Comparison of ENCODE assay signal across 2 cellular contexts in genomic region chr22:46027219-46028068, GRCh38.
A peak's percentile ranks its signal among the peaks of the same experiment; 100 is the strongest.
TF ChIP-seq lines count a peak whose summit lies in the region.

No MANE protein-coding gene starts in this region.

TF ChIP-seq in IMR-90, 13 proteins besides CTCF, POLR2A, EP300 and RAD21:
- TF ChIP-seq MAZ (IDR thresholded peaks at IDR 0.05; ENCODE audit: borderline replicate concordance, low read depth, low read length) (no peak), FOS (IDR thresholded peaks at IDR 0.05; ENCODE audit: low read depth, low read length) (no peak), NFE2L2 (IDR thresholded peaks at IDR 0.05; ENCODE audit: low read depth, low read length) (no peak), SMC3 (IDR thresholded peaks at IDR 0.05; ENCODE audit: low read depth, low read length) (no peak), CHD1 (IDR thresholded peaks at IDR 0.05; ENCODE audit: low read depth, low read length) (no peak), MXI1 (IDR thresholded peaks at IDR 0.05; ENCODE audit: borderline replicate concordance, low read depth, low read length) (no peak), RFX5 (IDR thresholded peaks at IDR 0.05; ENCODE audit: low read depth, low read length) (no peak), CEBPB (IDR thresholded peaks at IDR 0.05; ENCODE audit: low read depth, low read length) (no peak), BHLHE40 (IDR thresholded peaks at IDR 0.05; ENCODE audit: low read depth, low read length) (no peak), USF2 (IDR thresholded peaks at IDR 0.05; ENCODE audit: low read depth, low read length) (no peak), RCOR1 (IDR thresholded peaks at IDR 0.05; ENCODE audit: insufficient replicate concordance, low read length) (no peak), ELK1 (IDR thresholded peaks at IDR 0.05; ENCODE audit: borderline replicate concordance, low read depth, low read length) (no peak), MAFK (IDR thresholded peaks at IDR 0.05; ENCODE audit: low read depth, low read length) (no peak)

TF ChIP-seq in HepG2, 621 proteins besides CTCF, POLR2A, EP300 and RAD21 (continues in another document):
- TF ChIP-seq NFRKB (IDR thresholded peaks at IDR 0.05) (no peak), MEIS1 (CRISPR knock-in tag; IDR thresholded peaks at IDR 0.05; ENCODE audit: borderline replicate concordance) (no peak), MXI1 (IDR thresholded peaks at IDR 0.05; ENCODE audit: borderline replicate concordance, low read depth, low read length) (no peak), GZF1 (CRISPR knock-in tag; IDR thresholded peaks at IDR 0.05) (no peak), HOXA3 (CRISPR knock-in tag; IDR thresholded peaks at IDR 0.05) (peak; percentile 70), ZNF558 (CRISPR knock-in tag; IDR thresholded peaks at IDR 0.05; ENCODE audit: borderline replicate concordance) (no peak), MIXL1 (CRISPR knock-in tag; IDR thresholded peaks at IDR 0.05) (no peak), MED13 (CRISPR knock-in tag; IDR thresholded peaks at IDR 0.05) (no peak), TRIM22 (IDR thresholded peaks at IDR 0.05) (no peak), ZEB1 (IDR thresholded peaks at IDR 0.05; ENCODE audit: insufficient replicate concordance, low read depth) (no peak), ZNF761 (CRISPR knock-in tag; conservative IDR thresholded peaks at IDR 0.05) (no peak), SP2 (CRISPR knock-in tag; IDR thresholded peaks at IDR 0.05) (no peak), ZNF296 (CRISPR knock-in tag; conservative IDR thresholded peaks at IDR 0.05) (no peak), SP5 (CRISPR knock-in tag; IDR thresholded peaks at IDR 0.05; ENCODE audit: borderline replicate concordance, low read depth) (peak; percentile 64), ZNF747 (CRISPR knock-in tag; IDR thresholded peaks at IDR 0.05; ENCODE audit: borderline replicate concordance) (no peak), ZNF260 (CRISPR knock-in tag; IDR thresholded peaks at IDR 0.05; ENCODE audit: borderline replicate concordance, low read depth) (no peak), ZNF33A (CRISPR knock-in tag; IDR thresholded peaks at IDR 0.05; ENCODE audit: borderline replicate concordance) (no peak), ZFP36 (IDR thresholded peaks at IDR 0.05; ENCODE audit: borderline replicate concordance, low read depth, low read length, partially characterized antibody) (no peak), EEA1 (CRISPR knock-in tag; IDR thresholded peaks at IDR 0.05; ENCODE audit: borderline replicate concordance) (no peak; the same call in 1 of the 2 replicates), FOXC1 (CRISPR knock-in tag; IDR thresholded peaks at IDR 0.05; ENCODE audit: borderline replicate concordance) (no peak), MZF1 (CRISPR knock-in tag; IDR thresholded peaks at IDR 0.05; ENCODE audit: borderline replicate concordance) (no peak), FOXP1 (IDR thresholded peaks at IDR 0.05) (no peak), FOXP1 (CRISPR knock-in tag; IDR thresholded peaks at IDR 0.05) (no peak), NFE2L2 (IDR thresholded peaks at IDR 0.05; ENCODE audit: low read length) (no peak), E2F2 (CRISPR knock-in tag; IDR thresholded peaks at IDR 0.05; ENCODE audit: borderline replicate concordance) (no peak), PPARG (CRISPR knock-in tag; conservative IDR thresholded peaks at IDR 0.05) (0 out of 2 replicates have a peak, but pooled peaks have one; percentile 47), ZNF337 (CRISPR knock-in tag; IDR thresholded peaks at IDR 0.05; ENCODE audit: borderline replicate concordance, low read depth) (no peak), ZNF512B (CRISPR knock-in tag; IDR thresholded peaks at IDR 0.05; ENCODE audit: borderline replicate concordance) (no peak), MAX (IDR thresholded peaks at IDR 0.05) (peak; percentile 72), RELA (CRISPR knock-in tag; IDR thresholded peaks at IDR 0.05) (0 out of 2 replicates have a peak, but pooled peaks have one; percentile 35), FOXJ3 (CRISPR knock-in tag; IDR thresholded peaks at IDR 0.05; ENCODE audit: borderline replicate concordance) (no peak), ZNF484 (CRISPR knock-in tag; IDR thresholded peaks at IDR 0.05; ENCODE audit: borderline replicate concordance, low read depth) (no peak), E2F1 (CRISPR knock-in tag; IDR thresholded peaks at IDR 0.05) (peak; percentile 74), ZNF557 (CRISPR knock-in tag; IDR thresholded peaks at IDR 0.05) (no peak), REL (CRISPR knock-in tag; conservative IDR thresholded peaks at IDR 0.05) (no peak), NKX3-1 (CRISPR knock-in tag; IDR thresholded peaks at IDR 0.05) (no peak), ZNF883 (CRISPR knock-in tag; IDR thresholded peaks at IDR 0.05; ENCODE audit: not compliant biosample characterization) (peak; percentile 58), ZZZ3 (CRISPR knock-in tag; IDR thresholded peaks at IDR 0.05; ENCODE audit: borderline replicate concordance) (no peak), KLF6 (CRISPR knock-in tag; IDR thresholded peaks at IDR 0.05) (no peak), NFE2L1 (CRISPR knock-in tag; IDR thresholded peaks at IDR 0.05; ENCODE audit: borderline replicate concordance) (no peak), ZNF124 (CRISPR knock-in tag; IDR thresholded peaks at IDR 0.05) (no peak), NR3C1 (CRISPR knock-in tag; IDR thresholded peaks at IDR 0.05) (no peak), XBP1 (CRISPR knock-in tag; IDR thresholded peaks at IDR 0.05) (no peak), KDM1A (CRISPR knock-in tag; IDR thresholded peaks at IDR 0.05) (no peak), KDM6A (CRISPR knock-in tag; IDR thresholded peaks at IDR 0.05; ENCODE audit: low read depth) (no peak)
- TF ChIP-seq, protein P1, sequence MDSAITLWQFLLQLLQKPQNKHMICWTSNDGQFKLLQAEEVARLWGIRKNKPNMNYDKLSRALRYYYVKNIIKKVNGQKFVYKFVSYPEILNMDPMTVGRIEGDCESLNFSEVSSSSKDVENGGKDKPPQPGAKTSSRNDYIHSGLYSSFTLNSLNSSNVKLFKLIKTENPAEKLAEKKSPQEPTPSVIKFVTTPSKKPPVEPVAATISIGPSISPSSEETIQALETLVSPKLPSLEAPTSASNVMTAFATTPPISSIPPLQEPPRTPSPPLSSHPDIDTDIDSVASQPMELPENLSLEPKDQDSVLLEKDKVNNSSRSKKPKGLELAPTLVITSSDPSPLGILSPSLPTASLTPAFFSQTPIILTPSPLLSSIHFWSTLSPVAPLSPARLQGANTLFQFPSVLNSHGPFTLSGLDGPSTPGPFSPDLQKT (CRISPR knock-in tag; IDR thresholded peaks at IDR 0.05; ENCODE audit: borderline replicate concordance): no peak
- TF ChIP-seq, protein P2, sequence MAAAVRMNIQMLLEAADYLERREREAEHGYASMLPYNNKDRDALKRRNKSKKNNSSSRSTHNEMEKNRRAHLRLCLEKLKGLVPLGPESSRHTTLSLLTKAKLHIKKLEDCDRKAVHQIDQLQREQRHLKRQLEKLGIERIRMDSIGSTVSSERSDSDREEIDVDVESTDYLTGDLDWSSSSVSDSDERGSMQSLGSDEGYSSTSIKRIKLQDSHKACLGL (CRISPR knock-in tag; IDR thresholded peaks at IDR 0.05): peak; percentile 35; the same call in 1 of the 2 replicates
- TF ChIP-seq, protein P3, sequence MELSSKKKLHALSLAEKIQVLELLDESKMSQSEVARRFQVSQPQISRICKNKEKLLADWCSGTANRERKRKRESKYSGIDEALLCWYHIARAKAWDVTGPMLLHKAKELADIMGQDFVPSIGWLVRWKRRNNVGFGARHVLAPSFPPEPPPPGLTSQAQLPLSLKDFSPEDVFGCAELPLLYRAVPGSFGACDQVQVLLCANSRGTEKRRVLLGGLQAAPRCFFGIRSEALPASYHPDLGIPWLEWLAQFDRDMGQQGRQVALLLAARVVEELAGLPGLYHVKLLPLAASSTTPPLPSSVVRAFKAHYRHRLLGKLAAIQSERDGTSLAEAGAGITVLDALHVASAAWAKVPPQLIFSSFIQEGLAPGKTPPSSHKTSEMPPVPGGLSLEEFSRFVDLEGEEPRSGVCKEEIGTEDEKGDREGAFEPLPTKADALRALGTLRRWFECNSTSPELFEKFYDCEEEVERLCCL (CRISPR knock-in tag; IDR thresholded peaks at IDR 0.05; ENCODE audit: borderline replicate concordance): no peak
- TF ChIP-seq, protein P4, sequence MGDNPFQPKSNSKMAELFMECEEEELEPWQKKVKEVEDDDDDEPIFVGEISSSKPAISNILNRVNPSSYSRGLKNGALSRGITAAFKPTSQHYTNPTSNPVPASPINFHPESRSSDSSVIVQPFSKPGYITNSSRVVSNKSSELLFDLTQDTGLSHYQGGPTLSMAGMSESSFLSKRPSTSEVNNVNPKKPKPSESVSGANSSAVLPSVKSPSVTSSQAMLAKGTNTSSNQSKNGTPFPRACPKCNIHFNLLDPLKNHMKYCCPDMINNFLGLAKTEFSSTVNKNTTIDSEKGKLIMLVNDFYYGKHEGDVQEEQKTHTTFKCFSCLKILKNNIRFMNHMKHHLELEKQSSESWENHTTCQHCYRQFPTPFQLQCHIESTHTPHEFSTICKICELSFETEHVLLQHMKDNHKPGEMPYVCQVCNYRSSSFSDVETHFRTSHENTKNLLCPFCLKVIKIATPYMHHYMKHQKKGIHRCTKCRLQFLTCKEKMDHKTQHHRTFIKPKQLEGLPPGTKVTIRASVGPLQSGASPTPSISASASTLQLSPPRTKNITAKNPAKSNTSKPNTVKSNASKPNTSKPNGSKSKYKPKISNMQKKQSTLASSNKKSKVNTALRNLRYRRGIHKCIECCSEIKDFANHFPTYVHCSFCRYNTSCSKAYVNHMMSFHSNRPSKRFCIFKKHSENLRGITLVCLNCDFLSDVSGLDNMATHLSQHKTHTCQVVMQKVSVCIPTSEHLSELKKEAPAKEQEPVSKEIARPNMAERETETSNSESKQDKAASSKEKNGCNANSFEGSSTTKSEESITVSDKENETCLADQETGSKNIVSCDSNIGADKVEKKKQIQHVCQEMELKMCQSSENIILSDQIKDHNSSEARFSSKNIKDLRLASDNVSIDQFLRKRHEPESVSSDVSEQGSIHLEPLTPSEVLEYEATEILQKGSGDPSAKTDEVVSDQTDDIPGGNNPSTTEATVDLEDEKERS (CRISPR knock-in tag; IDR thresholded peaks at IDR 0.05): no peak
- TF ChIP-seq, protein P5, sequence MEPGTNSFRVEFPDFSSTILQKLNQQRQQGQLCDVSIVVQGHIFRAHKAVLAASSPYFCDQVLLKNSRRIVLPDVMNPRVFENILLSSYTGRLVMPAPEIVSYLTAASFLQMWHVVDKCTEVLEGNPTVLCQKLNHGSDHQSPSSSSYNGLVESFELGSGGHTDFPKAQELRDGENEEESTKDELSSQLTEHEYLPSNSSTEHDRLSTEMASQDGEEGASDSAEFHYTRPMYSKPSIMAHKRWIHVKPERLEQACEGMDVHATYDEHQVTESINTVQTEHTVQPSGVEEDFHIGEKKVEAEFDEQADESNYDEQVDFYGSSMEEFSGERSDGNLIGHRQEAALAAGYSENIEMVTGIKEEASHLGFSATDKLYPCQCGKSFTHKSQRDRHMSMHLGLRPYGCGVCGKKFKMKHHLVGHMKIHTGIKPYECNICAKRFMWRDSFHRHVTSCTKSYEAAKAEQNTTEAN (CRISPR knock-in tag; conservative IDR thresholded peaks at IDR 0.05): no peak; the same call in 1 of the 2 replicates
